In genomic region chr4:112327950-112328349, GRCh38 we compare ENCODE assay signal across 8 cellular contexts. TPM values are rescaled to one million over a fixed set of nuclear protein-coding genes. Genes with fewer than 3 reads are reported as not detected.
DNase-seq lines count a peak whose midpoint lies in the region; ATAC-seq and TF ChIP-seq lines count a peak whose summit lies in the region.

No MANE protein-coding gene starts in this region.

- H3K36me3 Mint-ChIP-seq in activated T-cell treated with anti-CD3 and anti-CD28 coated beads, Interleukin-2, amount 50 U/mL, for 24 hours (ENCODE audit: low read depth): peaks cover 2% of the 10 kb centered on the region
- H3K36me3 Mint-ChIP-seq in natural killer cell (no peaks in the 10 kb centered on the region), Calu3 (ENCODE audit: insufficient read depth, unreplicated experiment) (peaks cover 8% of the 10 kb centered on the region)

- peak; percentile 38 for DNase-seq in activated T-cell treated with anti-CD3 and anti-CD28 coated beads, Interleukin-2, amount 50 U/mL, for 24 hours
- no peak for DNase-seq in activated T-cell treated with anti-CD3 and anti-CD28 coated beads, Interleukin-2, amount 50 U/mL, for 1 hour
- DNase-seq in NCI-H774 (lab: John Stamatoyannopoulos, UW) (peak; percentile 12), dedifferentiated amniotic fluid mesenchymal stem cell (ENCODE audit: extremely low spot score) (peak; percentile 41), natural killer cell (no peak), Calu3 (no peak)

- BruUV-seq in Calu3 (replicated peaks; lab: Mats Ljungman, UMichigan): no TSS peak

- ATAC-seq in GM21360 (IDR thresholded peaks at IDR 0.05; ENCODE audit: unreplicated experiment) (peak; percentile 74), HG03457 (IDR thresholded peaks at IDR 0.05; ENCODE audit: unreplicated experiment) (peak; percentile 78), natural killer cell (peak; percentile 42 to 61 (median 54))

- peak; percentile 33 for TF ChIP-seq CTCF in natural killer cell (IDR thresholded peaks at IDR 0.05)
- TF ChIP-seq CTCF in Calu3 (IDR thresholded peaks at IDR 0.05; ENCODE audit: unreplicated experiment): no peak

- H3K4me1 Mint-ChIP-seq in activated T-cell treated with anti-CD3 and anti-CD28 coated beads, Interleukin-2, amount 50 U/mL, for 24 hours (ENCODE audit: low read depth): peaks cover 5% of the 10 kb centered on the region
- H3K4me1 Mint-ChIP-seq in natural killer cell: peaks cover 0 to 3% of the 10 kb centered on the region in 2 donors
- H3K4me1 Mint-ChIP-seq in Calu3 (ENCODE audit: low read depth, unreplicated experiment): no peaks in the 10 kb centered on the region

- H3K9me3 Mint-ChIP-seq in activated T-cell treated with anti-CD3 and anti-CD28 coated beads, Interleukin-2, amount 50 U/mL, for 24 hours: no peaks in the 10 kb centered on the region
- H3K9me3 Mint-ChIP-seq in natural killer cell (no peaks in the 10 kb centered on the region), Calu3 (ENCODE audit: low read depth, unreplicated experiment) (no peaks in the 10 kb centered on the region)

- CTCF ChIA-PET in Calu3 (lab: Charles Lee): interaction anchor here (0.7 to 1.5 kb wide), 2 partner anchors 214 to 277 kb away, joined by 4 to 5 read pairs; no protein-coding TSS in a partner anchor

- no peak overlapping the region for H3K4me3 Mint-ChIP-seq in activated T-cell treated with anti-CD3 and anti-CD28 coated beads, Interleukin-2, amount 50 U/mL, for 24 hours
- H3K4me3 Mint-ChIP-seq in natural killer cell (no peak overlapping the region), Calu3 (ENCODE audit: low read depth, unreplicated experiment) (no peak overlapping the region)

- intact Hi-C loops in natural killer cell (cut with micrococcal nuclease) (loop anchor here (10.0 kb wide), 1 partner anchor 437 kb away; no protein-coding TSS in a partner anchor), Calu3 (cut with micrococcal nuclease; ENCODE audit: unreplicated experiment) (loop anchor here (1.0 kb wide), 2 partner anchors 195 to 276 kb away; no protein-coding TSS in a partner anchor)

- H3K27me3 Mint-ChIP-seq in activated T-cell treated with anti-CD3 and anti-CD28 coated beads, Interleukin-2, amount 50 U/mL, for 24 hours: no peaks in the 10 kb centered on the region
- no peaks in the 10 kb centered on the region for H3K27me3 Mint-ChIP-seq in natural killer cell (ENCODE audit: low read depth in 2 of 2)
- no peaks in the 10 kb centered on the region for H3K27me3 Mint-ChIP-seq in Calu3 (ENCODE audit: unreplicated experiment)

- H3K27ac Mint-ChIP-seq in activated T-cell treated with anti-CD3 and anti-CD28 coated beads, Interleukin-2, amount 50 U/mL, for 24 hours: no peak overlapping the region
- H3K27ac Mint-ChIP-seq in natural killer cell: no peak overlapping the region
- H3K27ac Mint-ChIP-seq in Calu3 (ENCODE audit: unreplicated experiment): no peak overlapping the region

RNA-seq across cellular contexts. Expression of gene ALPK1, which starts 30.8 kb away (rescaled TPM):
- total RNA-seq in natural killer cell (1 to 10 TPM; 1.9 to 6.5 (median 3.9) TPM), Calu3 (2022) (17.1 and 17.9 TPM in 2 replicates)

RNA-seq across cellular contexts. Expression of gene TIFA, which starts 42.2 kb away (rescaled TPM):
- 10 to 100 TPM in 2 of 3 donors, 1 to 10 TPM in 1; 7.5 to 16.1 (median 13.1) TPM for total RNA-seq in natural killer cell
- total RNA-seq in Calu3 (2022): 6.6 and 9.7 TPM in 2 replicates

Comparison
In these comparisons a context has a peak if more than half of its experiments do, and no peak if none do; other contexts are left out.
1. DNase-seq: peak in activated T-cell treated with anti-CD3 and anti-CD28 coated beads, Interleukin-2, amount 50 U/mL, for 24 hours (single experiment), NCI-H774 (single experiment) and dedifferentiated amniotic fluid mesenchymal stem cell (single experiment); none in activated T-cell treated with anti-CD3 and anti-CD28 coated beads, Interleukin-2, amount 50 U/mL, for 1 hour (single experiment), natural killer cell (single experiment) and Calu3 (single experiment).
2. Peak in every context shown above with its lines, with median percentiles within 50 percentile points of each other: ATAC-seq.